ENCODE assay signal across 1 cellular context in genomic region chr1:63322248-63322943, GRCh38.
TF ChIP-seq lines count a peak whose summit lies in the region.

FOXD3 (plus strand) TSS chr1:63322567; CDS start chr1:63323059, 492 bp downstream.

TF ChIP-seq in HEK293, 187 proteins besides CTCF, POLR2A, EP300 and RAD21 (continued from another document and continues in another):
- TF ChIP-seq ZNF221 (tag by site-specific recombination; IDR thresholded peaks at IDR 0.05; ENCODE audit: borderline replicate concordance) (no peak), ZNF585B (tag by site-specific recombination; IDR thresholded peaks at IDR 0.05) (no peak), ZNF558 (tag by site-specific recombination; IDR thresholded peaks at IDR 0.05) (no peak), ZNF2 (tag by site-specific recombination; IDR thresholded peaks at IDR 0.05) (peak; percentile 60; the same call in 1 of the 2 replicates), OSR2 (tag by site-specific recombination; IDR thresholded peaks at IDR 0.05) (peak; percentile 62), OVOL3 (tag by site-specific recombination; IDR thresholded peaks at IDR 0.05) (no peak), ZNF701 (tag by site-specific recombination; IDR thresholded peaks at IDR 0.05) (no peak), ZNF747 (tag by site-specific recombination; IDR thresholded peaks at IDR 0.05) (no peak), ZNF157 (tag by site-specific recombination; IDR thresholded peaks at IDR 0.05) (no peak), ZNF555 (tag by site-specific recombination; conservative IDR thresholded peaks at IDR 0.05) (no peak), PRDM2 (tag by site-specific recombination; IDR thresholded peaks at IDR 0.05; ENCODE audit: borderline replicate concordance) (no peak), ZNF169 (tag by site-specific recombination; IDR thresholded peaks at IDR 0.05) (no peak), ZNF621 (tag by site-specific recombination; IDR thresholded peaks at IDR 0.05) (no peak), ZNF529 (tag by site-specific recombination; IDR thresholded peaks at IDR 0.05; ENCODE audit: insufficient replicate concordance) (no peak), TSHZ1 (tag by site-specific recombination; IDR thresholded peaks at IDR 0.05; ENCODE audit: borderline replicate concordance) (no peak), GLIS2 (tag by site-specific recombination; IDR thresholded peaks at IDR 0.05) (peak; percentile 82; the same call in 1 of the 2 replicates), ZNF274 (IDR thresholded peaks at IDR 0.05; ENCODE audit: low read length) (no peak), ZNF274 (tag by site-specific recombination; IDR thresholded peaks at IDR 0.05; ENCODE audit: borderline replicate concordance) (no peak), ZFP69B (tag by site-specific recombination; IDR thresholded peaks at IDR 0.05) (0 out of 2 replicates have a peak, but pooled peaks have one; percentile 60), PRDM10 (tag by site-specific recombination; IDR thresholded peaks at IDR 0.05) (peak; percentile 75), ZNF76 (tag by site-specific recombination; IDR thresholded peaks at IDR 0.05; ENCODE audit: borderline replicate concordance, low read depth) (no peak), EGR2 (tag by site-specific recombination; IDR thresholded peaks at IDR 0.05; ENCODE audit: low read depth) (peak; percentile 92), ZNF704 (tag by site-specific recombination; IDR thresholded peaks at IDR 0.05) (no peak), IKZF3 (tag by site-specific recombination; IDR thresholded peaks at IDR 0.05) (0 out of 2 replicates have a peak, but pooled peaks have one; percentile 44), ZNF548 (tag by site-specific recombination; IDR thresholded peaks at IDR 0.05) (no peak), KLF8 (tag by site-specific recombination; IDR thresholded peaks at IDR 0.05) (peak; percentile 95; the same call in 1 of the 2 replicates), ZNF626 (tag by site-specific recombination; IDR thresholded peaks at IDR 0.05) (no peak), ZNF138 (tag by site-specific recombination; IDR thresholded peaks at IDR 0.05; ENCODE audit: borderline replicate concordance) (no peak), ZNF629 (tag by site-specific recombination; IDR thresholded peaks at IDR 0.05) (peak; percentile 97), ZNF266 (tag by site-specific recombination; IDR thresholded peaks at IDR 0.05; ENCODE audit: low read depth) (no peak), ZNF768 (tag by site-specific recombination; IDR thresholded peaks at IDR 0.05) (no peak), SETDB1 (IDR thresholded peaks at IDR 0.05; ENCODE audit: insufficient read length, low read length) (no peak), KLF17 (tag by site-specific recombination; IDR thresholded peaks at IDR 0.05) (peak; percentile 87), ZIC2 (tag by site-specific recombination; IDR thresholded peaks at IDR 0.05) (no peak), ZEB2 (tag by site-specific recombination; IDR thresholded peaks at IDR 0.05) (peak; percentile 79), REPIN1 (tag by site-specific recombination; IDR thresholded peaks at IDR 0.05; ENCODE audit: low read depth) (no peak), ZBTB21 (tag by site-specific recombination; IDR thresholded peaks at IDR 0.05) (peak; percentile 92), ZNF514 (tag by site-specific recombination; IDR thresholded peaks at IDR 0.05) (no peak), ZNF791 (tag by site-specific recombination; IDR thresholded peaks at IDR 0.05) (no peak), ZNF202 (tag by site-specific recombination; IDR thresholded peaks at IDR 0.05; ENCODE audit: borderline replicate concordance) (no peak), KLF9 (tag by site-specific recombination; IDR thresholded peaks at IDR 0.05; ENCODE audit: low read depth) (peak; percentile 91), MYNN (tag by site-specific recombination; IDR thresholded peaks at IDR 0.05; ENCODE audit: borderline replicate concordance) (no peak), ZNF544 (tag by site-specific recombination; IDR thresholded peaks at IDR 0.05) (no peak), MEIS1 (CRISPR knock-in tag; IDR thresholded peaks at IDR 0.05; ENCODE audit: borderline replicate concordance) (no peak), ZNF10 (tag by site-specific recombination; IDR thresholded peaks at IDR 0.05) (no peak), KLF16 (tag by site-specific recombination; IDR thresholded peaks at IDR 0.05) (peak; percentile 72), ZNF16 (tag by site-specific recombination; IDR thresholded peaks at IDR 0.05; ENCODE audit: low read depth) (no peak), TRIM28 (IDR thresholded peaks at IDR 0.05; ENCODE audit: borderline replicate concordance, low read length) (no peak), KLF1 (tag by site-specific recombination; IDR thresholded peaks at IDR 0.05) (peak; percentile 97), ZBTB10 (tag by site-specific recombination; IDR thresholded peaks at IDR 0.05) (0 out of 2 replicates have a peak, but pooled peaks have one; percentile 21), ZNF239 (tag by site-specific recombination; IDR thresholded peaks at IDR 0.05) (no peak), ZNF624 (tag by site-specific recombination; IDR thresholded peaks at IDR 0.05) (no peak), BCL11A (tag by site-specific recombination; IDR thresholded peaks at IDR 0.05; ENCODE audit: low read depth) (no peak), ZNF571 (tag by site-specific recombination; IDR thresholded peaks at IDR 0.05) (no peak)
